In the genomic region with DNA sequence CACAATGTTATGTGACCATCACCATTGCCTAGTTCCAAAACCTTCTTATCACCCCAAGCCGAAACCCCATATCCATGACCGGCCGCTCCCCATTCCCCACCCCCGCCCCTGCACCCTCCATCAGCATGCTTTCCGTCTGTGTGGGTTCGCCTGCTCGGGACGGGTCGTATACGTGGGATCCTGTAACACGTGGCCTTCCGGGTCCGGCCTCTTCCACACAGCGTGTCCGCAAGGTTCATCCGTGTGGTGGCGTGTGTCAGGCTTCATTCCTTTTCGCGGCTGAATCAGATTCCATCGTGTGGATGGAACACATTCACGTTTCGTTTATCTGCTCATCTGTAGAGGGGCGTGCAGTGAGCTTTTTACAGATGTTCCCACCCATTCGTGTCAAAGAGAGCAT, we compare ENCODE assay signal across 7 cellular contexts.
"Had no signal": no experiment of that assay in that cellular context is flagged by ENCODE, and none has a peak within 500 bp of the region (broad histone marks: within the 10 kb centered on the region; RNA-seq: fewer than 3 reads in every experiment).

No MANE protein-coding gene starts in this region.

- FAIRE-seq: G401.6, GM12878, GM12891, GM18507, GM19239 had no signal

- DNase-seq: GDM1, GF-D8 had no signal

- H3K4me3 ChIP-seq: GM12878 had no signal
